In genomic region chr16:405548-406506, GRCh38 we compare ENCODE assay signal across 2 cellular contexts.
TF ChIP-seq lines count a peak whose summit lies in the region.

No MANE protein-coding gene starts in this region.

TF ChIP-seq in GM23338, 12 proteins besides CTCF, POLR2A, EP300 and RAD21:
- TF ChIP-seq JUNB (IDR thresholded peaks at IDR 0.05; ENCODE audit: unreplicated experiment), result no peak
- TF ChIP-seq POLR2AphosphoS5 (IDR thresholded peaks at IDR 0.05; ENCODE audit: low read depth), result no peak
- no peak for TF ChIP-seq EZH2phosphoT487 (IDR thresholded peaks at IDR 0.05; ENCODE audit: unreplicated experiment)
- no peak for TF ChIP-seq EZH2 (IDR thresholded peaks at IDR 0.05; ENCODE audit: low read depth, unreplicated experiment)

TF ChIP-seq in K562, 482 proteins besides CTCF, POLR2A, EP300 and RAD21 (continues in another document):
- 0 out of 2 replicates have a peak, but pooled peaks have one; percentile 56 for TF ChIP-seq SMAD4 (CRISPR knock-in tag; conservative IDR thresholded peaks at IDR 0.05)
- TF ChIP-seq PURB (CRISPR knock-in tag; IDR thresholded peaks at IDR 0.05; ENCODE audit: low read depth), result no peak
- TF ChIP-seq ZC3H4 (CRISPR knock-in tag; IDR thresholded peaks at IDR 0.05; ENCODE audit: borderline replicate concordance), result no peak
- TF ChIP-seq HNRNPL (IDR thresholded peaks at IDR 0.05; ENCODE audit: low read depth, low read length), result no peak
- TF ChIP-seq ZEB2 (IDR thresholded peaks at IDR 0.05), result 0 out of 2 replicates have a peak, but pooled peaks have one; percentile 20
- no peak for TF ChIP-seq KHSRP (IDR thresholded peaks at IDR 0.05)
- TF ChIP-seq SMARCE1 (IDR thresholded peaks at IDR 0.05), result 0 out of 2 replicates have a peak, but pooled peaks have one; percentile 24
- no peak for TF ChIP-seq BMI1 (IDR thresholded peaks at IDR 0.05; ENCODE audit: low read length)
- no peak for TF ChIP-seq TOE1 (IDR thresholded peaks at IDR 0.05; ENCODE audit: borderline replicate concordance)
- TF ChIP-seq TOE1 (CRISPR knock-in tag; IDR thresholded peaks at IDR 0.05; ENCODE audit: borderline replicate concordance, low read depth), result no peak
- no peak for TF ChIP-seq STAT5B (CRISPR knock-in tag; IDR thresholded peaks at IDR 0.05)
- TF ChIP-seq ARID2 (IDR thresholded peaks at IDR 0.05), result no peak
- peak; percentile 97 for TF ChIP-seq ZNF263 (CRISPR knock-in tag; IDR thresholded peaks at IDR 0.05; ENCODE audit: borderline replicate concordance)
- TF ChIP-seq RBFOX2 (IDR thresholded peaks at IDR 0.05; ENCODE audit: low read depth, low read length), result peak; percentile 49
- TF ChIP-seq, protein P1, sequence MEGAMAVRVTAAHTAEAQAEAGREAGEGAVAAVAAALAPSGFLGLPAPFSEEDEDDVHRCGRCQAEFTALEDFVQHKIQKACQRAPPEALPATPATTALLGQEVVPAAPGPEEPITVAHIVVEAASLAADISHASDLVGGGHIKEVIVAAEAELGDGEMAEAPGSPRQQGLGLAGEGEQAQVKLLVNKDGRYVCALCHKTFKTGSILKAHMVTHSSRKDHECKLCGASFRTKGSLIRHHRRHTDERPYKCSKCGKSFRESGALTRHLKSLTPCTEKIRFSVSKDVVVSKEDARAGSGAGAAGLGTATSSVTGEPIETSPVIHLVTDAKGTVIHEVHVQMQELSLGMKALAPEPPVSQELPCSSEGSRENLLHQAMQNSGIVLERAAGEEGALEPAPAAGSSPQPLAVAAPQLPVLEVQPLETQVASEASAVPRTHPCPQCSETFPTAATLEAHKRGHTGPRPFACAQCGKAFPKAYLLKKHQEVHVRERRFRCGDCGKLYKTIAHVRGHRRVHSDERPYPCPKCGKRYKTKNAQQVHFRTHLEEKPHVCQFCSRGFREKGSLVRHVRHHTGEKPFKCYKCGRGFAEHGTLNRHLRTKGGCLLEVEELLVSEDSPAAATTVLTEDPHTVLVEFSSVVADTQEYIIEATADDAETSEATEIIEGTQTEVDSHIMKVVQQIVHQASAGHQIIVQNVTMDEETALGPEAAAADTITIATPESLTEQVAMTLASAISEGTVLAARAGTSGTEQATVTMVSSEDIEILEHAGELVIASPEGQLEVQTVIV (CRISPR knock-in tag; IDR thresholded peaks at IDR 0.05; ENCODE audit: borderline replicate concordance), result no peak
- TF ChIP-seq ERF (CRISPR knock-in tag; IDR thresholded peaks at IDR 0.05), result no peak
- TF ChIP-seq, protein P2, sequence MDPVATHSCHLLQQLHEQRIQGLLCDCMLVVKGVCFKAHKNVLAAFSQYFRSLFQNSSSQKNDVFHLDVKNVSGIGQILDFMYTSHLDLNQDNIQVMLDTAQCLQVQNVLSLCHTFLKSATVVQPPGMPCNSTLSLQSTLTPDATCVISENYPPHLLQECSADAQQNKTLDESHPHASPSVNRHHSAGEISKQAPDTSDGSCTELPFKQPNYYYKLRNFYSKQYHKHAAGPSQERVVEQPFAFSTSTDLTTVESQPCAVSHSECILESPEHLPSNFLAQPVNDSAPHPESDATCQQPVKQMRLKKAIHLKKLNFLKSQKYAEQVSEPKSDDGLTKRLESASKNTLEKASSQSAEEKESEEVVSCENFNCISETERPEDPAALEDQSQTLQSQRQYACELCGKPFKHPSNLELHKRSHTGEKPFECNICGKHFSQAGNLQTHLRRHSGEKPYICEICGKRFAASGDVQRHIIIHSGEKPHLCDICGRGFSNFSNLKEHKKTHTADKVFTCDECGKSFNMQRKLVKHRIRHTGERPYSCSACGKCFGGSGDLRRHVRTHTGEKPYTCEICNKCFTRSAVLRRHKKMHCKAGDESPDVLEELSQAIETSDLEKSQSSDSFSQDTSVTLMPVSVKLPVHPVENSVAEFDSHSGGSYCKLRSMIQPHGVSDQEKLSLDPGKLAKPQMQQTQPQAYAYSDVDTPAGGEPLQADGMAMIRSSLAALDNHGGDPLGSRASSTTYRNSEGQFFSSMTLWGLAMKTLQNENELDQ (CRISPR knock-in tag; IDR thresholded peaks at IDR 0.05; ENCODE audit: borderline replicate concordance), result no peak
- 0 out of 2 replicates have a peak, but pooled peaks have one; percentile 25 for TF ChIP-seq VEZF1 (CRISPR knock-in tag; IDR thresholded peaks at IDR 0.05)
- peak; percentile 34; the same call in 1 of the 2 replicates for TF ChIP-seq ZNF592 (IDR thresholded peaks at IDR 0.05)
- no peak for TF ChIP-seq ZNF384 (IDR thresholded peaks at IDR 0.05; ENCODE audit: low read depth, low read length)
- peak; percentile 43; the same call in 1 of the 2 replicates for TF ChIP-seq ESRRA (IDR thresholded peaks at IDR 0.05; ENCODE audit: borderline replicate concordance, low read depth)
- TF ChIP-seq, protein P3, sequence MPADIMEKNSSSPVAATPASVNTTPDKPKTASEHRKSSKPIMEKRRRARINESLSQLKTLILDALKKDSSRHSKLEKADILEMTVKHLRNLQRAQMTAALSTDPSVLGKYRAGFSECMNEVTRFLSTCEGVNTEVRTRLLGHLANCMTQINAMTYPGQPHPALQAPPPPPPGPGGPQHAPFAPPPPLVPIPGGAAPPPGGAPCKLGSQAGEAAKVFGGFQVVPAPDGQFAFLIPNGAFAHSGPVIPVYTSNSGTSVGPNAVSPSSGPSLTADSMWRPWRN (IDR thresholded peaks at IDR 0.05; ENCODE audit: low read depth), result no peak
- TF ChIP-seq MCM5 (IDR thresholded peaks at IDR 0.05; ENCODE audit: low read depth), result no peak
- peak in 1 of 2 experiments; percentile 84; a peak in 2 of 4 replicates for TF ChIP-seq RCOR1 (IDR thresholded peaks at IDR 0.05; ENCODE audit: borderline replicate concordance in 1 of 2, low read depth in 2 of 2, low read length in 2 of 2)
- TF ChIP-seq HDAC2 (IDR thresholded peaks at IDR 0.05), result 0 out of 2 replicates have a peak, but pooled peaks have one; percentile 45
- TF ChIP-seq BHLHE40 (IDR thresholded peaks at IDR 0.05; ENCODE audit: low read length), result no peak; the same call in 1 of the 2 replicates
- TF ChIP-seq TRIM24 (IDR thresholded peaks at IDR 0.05), result 0 out of 4 replicates have a peak, but pooled peaks of 1 of the 2 experiments have one; percentile 47
- no peak for TF ChIP-seq IFI16 (CRISPR knock-in tag; IDR thresholded peaks at IDR 0.05)
- no peak for TF ChIP-seq TARDBP (IDR thresholded peaks at IDR 0.05)
- TF ChIP-seq DMBX1 (CRISPR knock-in tag; IDR thresholded peaks at IDR 0.05; ENCODE audit: borderline replicate concordance), result 0 out of 2 replicates have a peak, but pooled peaks have one; percentile 7
- TF ChIP-seq CBFA2T3 (IDR thresholded peaks at IDR 0.05), result no peak
- peak; percentile 75 for TF ChIP-seq CXXC5 (CRISPR knock-in tag; IDR thresholded peaks at IDR 0.05)
- 0 out of 2 replicates have a peak, but pooled peaks have one; percentile 18 for TF ChIP-seq RB1 (IDR thresholded peaks at IDR 0.05; ENCODE audit: low read depth)
- TF ChIP-seq SIN3B (IDR thresholded peaks at IDR 0.05; ENCODE audit: low read depth), result no peak
- TF ChIP-seq NR3C1 (CRISPR knock-in tag; IDR thresholded peaks at IDR 0.05), result no peak
- TF ChIP-seq GATAD2B (IDR thresholded peaks at IDR 0.05; ENCODE audit: borderline replicate concordance), result no peak
- TF ChIP-seq, protein P4, sequence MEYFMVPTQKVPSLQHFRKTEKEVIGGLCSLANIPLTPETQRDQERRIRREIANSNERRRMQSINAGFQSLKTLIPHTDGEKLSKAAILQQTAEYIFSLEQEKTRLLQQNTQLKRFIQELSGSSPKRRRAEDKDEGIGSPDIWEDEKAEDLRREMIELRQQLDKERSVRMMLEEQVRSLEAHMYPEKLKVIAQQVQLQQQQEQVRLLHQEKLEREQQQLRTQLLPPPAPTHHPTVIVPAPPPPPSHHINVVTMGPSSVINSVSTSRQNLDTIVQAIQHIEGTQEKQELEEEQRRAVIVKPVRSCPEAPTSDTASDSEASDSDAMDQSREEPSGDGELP (CRISPR knock-in tag; IDR thresholded peaks at IDR 0.05; ENCODE audit: borderline replicate concordance), result peak; percentile 80
- TF ChIP-seq L3MBTL2 (IDR thresholded peaks at IDR 0.05), result peak; percentile 58
- no peak for TF ChIP-seq CGGBP1 (CRISPR knock-in tag; IDR thresholded peaks at IDR 0.05)
- TF ChIP-seq PHB (CRISPR knock-in tag; IDR thresholded peaks at IDR 0.05), result no peak
- TF ChIP-seq HDGF (IDR thresholded peaks at IDR 0.05), result no peak
- TF ChIP-seq NR4A1 (CRISPR knock-in tag; IDR thresholded peaks at IDR 0.05), result no peak
- TF ChIP-seq NR4A1 (tag; IDR thresholded peaks at IDR 0.05), result 0 out of 2 replicates have a peak, but pooled peaks have one; percentile 64
- TF ChIP-seq HMG20A (CRISPR knock-in tag; conservative IDR thresholded peaks at IDR 0.05), result no peak
- no peak for TF ChIP-seq MCM2 (IDR thresholded peaks at IDR 0.05; ENCODE audit: low read depth)
- TF ChIP-seq HMGXB4 (CRISPR knock-in tag; IDR thresholded peaks at IDR 0.05), result no peak
- no peak for TF ChIP-seq POLR2AphosphoS5 (IDR thresholded peaks at IDR 0.05; ENCODE audit: control insufficient read depth, insufficient read depth, low read depth, low read length)
- no peak for TF ChIP-seq NBN (IDR thresholded peaks at IDR 0.05; ENCODE audit: low read depth)
- peak; percentile 66; the same call in 1 of the 2 replicates for TF ChIP-seq DPF2 (IDR thresholded peaks at IDR 0.05)
- no peak for TF ChIP-seq AFF1 (IDR thresholded peaks at IDR 0.05; ENCODE audit: low read depth in 1 of 2, partially characterized antibody in 2 of 2)
